In the genomic region with DNA sequence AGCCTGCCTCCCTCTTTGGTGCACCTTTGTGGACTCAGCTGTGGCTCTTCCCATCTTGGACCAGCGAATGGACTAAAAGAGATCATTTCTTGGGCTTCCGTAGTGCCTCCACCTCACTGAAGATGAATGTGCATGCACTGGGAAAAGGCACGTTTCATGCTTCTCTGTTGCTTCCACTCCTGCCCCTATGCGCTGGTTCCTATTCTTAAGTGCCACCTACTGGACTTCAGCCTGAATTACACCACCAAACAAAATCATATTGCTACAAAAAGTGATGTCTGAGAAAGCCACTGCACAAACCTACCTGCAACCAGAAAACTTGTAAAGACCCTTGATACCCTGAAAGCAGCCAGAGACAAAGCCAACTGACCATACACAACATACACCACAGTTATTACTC, we compare ENCODE assay signal across 8 cellular contexts.
DNase-seq lines count a peak whose midpoint lies in the region; ATAC-seq and TF ChIP-seq lines count a peak whose summit lies in the region.

No MANE protein-coding gene starts in this region.

- H3K36me3 ChIP-seq in RWPE2 (ENCODE audit: low read depth): no peaks in the 10 kb centered on the region

- DNase-seq in NCI-H510A treated with DMSO at 0.1 percent for 48 hours (lab: John Stamatoyannopoulos, UW) (peak; percentile 9), NCI-H510A (lab: John Stamatoyannopoulos, UW) (no peak), HL-60 (ENCODE audit: low read depth in 1 of 2, low spot score in 1 of 2) (peak; percentile 4 to 34), RWPE2 (ENCODE audit: low spot score) (no peak), iris pigment epithelial cell (ENCODE audit: low read depth) (peak; percentile 11), NCI-H1930 (lab: John Stamatoyannopoulos, UW) (no peak), NCI-H1436 treated with DMSO at 0.1 percent for 48 hours (lab: John Stamatoyannopoulos, UW) (no peak)

- H3K27ac ChIP-seq in HL-60 (replicated peaks) (no peak overlapping the region), RWPE2 (ENCODE audit: poor library complexity, severe bottlenecking) (no peak overlapping the region)

- no peaks in the 10 kb centered on the region for H3K4me1 ChIP-seq in RWPE2 (ENCODE audit: insufficient read depth, poor library complexity, severe bottlenecking)

- H3K27me3 ChIP-seq in HL-60 (ENCODE audit: insufficient read depth, poor library complexity, severe bottlenecking): no peaks in the 10 kb centered on the region
- H3K27me3 ChIP-seq in RWPE2 (ENCODE audit: insufficient read depth, poor library complexity, severe bottlenecking): no peaks in the 10 kb centered on the region

- no peak for ATAC-seq in RWPE2 (ENCODE audit: low read depth)
- ATAC-seq in GM21526 (IDR thresholded peaks at IDR 0.05; ENCODE audit: low FRiP score, unreplicated experiment): no peak

- no peak overlapping the region for H3K4me3 ChIP-seq in HL-60 (replicated peaks; ENCODE audit: insufficient read depth, low read length)
- no peak overlapping the region for H3K4me3 ChIP-seq in RWPE2 (ENCODE audit: severe bottlenecking)

- H3K9me3 ChIP-seq in RWPE2 (ENCODE audit: severe bottlenecking): no peaks in the 10 kb centered on the region

- peak; percentile 58 for TF ChIP-seq CTCF in HL-60 (IDR thresholded peaks at IDR 0.05; ENCODE audit: insufficient read depth, low read length)
- TF ChIP-seq CTCF in RWPE2 (IDR thresholded peaks at IDR 0.05; ENCODE audit: poor library complexity, severe bottlenecking): peak; percentile 52

Comparison
In these comparisons a context has a peak if more than half of its experiments do, and no peak if none do; other contexts are left out.
1. DNase-seq: peak in NCI-H510A treated with DMSO at 0.1 percent for 48 hours (single experiment), HL-60 (2 of 2) and iris pigment epithelial cell (single experiment); none in NCI-H510A (single experiment), RWPE2 (single experiment), NCI-H1930 (0 of 2) and NCI-H1436 treated with DMSO at 0.1 percent for 48 hours (single experiment).